31 cellular contexts compared by ENCODE assay signal in the genomic region with DNA sequence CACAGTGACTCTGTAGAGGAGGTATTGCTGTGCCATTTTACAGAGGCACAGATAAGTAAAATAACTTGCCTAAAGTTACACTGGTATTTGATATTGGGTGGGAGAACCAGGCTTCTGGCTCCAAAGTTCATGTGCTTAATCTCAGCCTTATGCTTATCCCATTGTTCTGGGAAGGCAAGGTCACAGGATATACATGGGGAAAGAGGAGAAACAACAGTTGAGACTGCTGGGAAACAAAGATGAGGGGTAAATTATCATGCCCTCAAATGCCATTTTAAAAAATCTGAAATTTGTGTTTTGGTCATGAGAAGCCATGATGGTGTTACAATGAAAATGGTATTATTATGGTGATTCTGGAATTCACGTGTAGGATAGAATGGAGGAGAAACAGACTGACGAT. TPM values are rescaled to one million over a fixed set of nuclear protein-coding genes. Genes with fewer than 3 reads are reported as not detected.
"Had no signal": no experiment of that assay in that cellular context is flagged by ENCODE, and none has a peak within 500 bp of the region (broad histone marks: within the 10 kb centered on the region; RNA-seq: fewer than 3 reads in every experiment).

No MANE protein-coding gene starts in this region.

- ATAC-seq: foreskin keratinocyte; gastroesophageal sphincter; heart left ventricle; left colon; lower lobe of right lung; naive thymus-derived CD8-positive, alpha-beta T cell; psoas muscle; right cardiac atrium had no signal

- H3K9me3 Mint-ChIP-seq: immature natural killer cell; naive thymus-derived CD8-positive, alpha-beta T cell; nephron progenitor cell; type B pancreatic cell had no signal

- H3K27ac Mint-ChIP-seq: immature natural killer cell, nephron progenitor cell, type B pancreatic cell had no signal

- H3K36me3 Mint-ChIP-seq: naive thymus-derived CD8-positive, alpha-beta T cell; type B pancreatic cell had no signal

- H3K4me3 Mint-ChIP-seq: immature natural killer cell; naive thymus-derived CD8-positive, alpha-beta T cell; nephron progenitor cell; type B pancreatic cell had no signal

- H3K27me3 Mint-ChIP-seq: type B pancreatic cell had no signal

- DNase-seq: cortex of kidney; dorsolateral prefrontal cortex; effector CD4-positive, alpha-beta T cell; foreskin keratinocyte; heart left ventricle; hippocampal formation; immature natural killer cell; islet precursor cell; kidney glomerular epithelial cell; left colon; left ventricle myocardium inferior; lower lobe of right lung; naive thymus-derived CD8-positive, alpha-beta T cell; nephron progenitor cell; nucleus accumbens; ovary; posterior cingulate gyrus; psoas muscle; right cardiac atrium; spleen; stimulated activated CD4-positive, alpha-beta T cell treated with anti-CD3 and anti-CD28 coated beads, Interleukin-2, amount 100 ng/mL, for 48 hours; stimulated activated CD8-positive, alpha-beta memory T cell treated with anti-CD3 and anti-CD28 coated beads, Interleukin-4, amount 100 ng/mL, for 48 hours; stimulated activated naive CD4-positive, alpha-beta T cell; substantia nigra; testis; tibial artery had no signal

RNA-seq across cellular contexts. Expression of a gene that starts 54.4 kb away (rescaled TPM):
- total RNA-seq: epithelial cell of proximal tubule, myocyte, renal cortical epithelial cell had no signal
